In genomic region chr2:206764673-206765241, GRCh38 we compare ENCODE assay signal across 9 cellular contexts. TPM values are rescaled to one million over a fixed set of nuclear protein-coding genes. Genes with fewer than 3 reads are reported as not detected.
A peak's percentile ranks its signal among the peaks of the same experiment; 100 is the strongest.
DNase-seq lines count a peak whose midpoint lies in the region; ATAC-seq, FAIRE-seq and TF ChIP-seq lines count a peak whose summit lies in the region.
"Had no signal": no experiment of that assay in that cellular context is flagged by ENCODE, and none has a peak within 500 bp of the region (broad histone marks: within the 10 kb centered on the region; RNA-seq: fewer than 3 reads in every experiment).

No MANE protein-coding gene starts in this region.

- no TSS peak for BruUV-seq in HepG2 (replicated peaks; lab: Mats Ljungman, UMichigan)

- H3K4me3 ChIP-seq in GM08714 (ENCODE audit: low read length) = peak overlapping the region; percentile 70
- H3K4me3 ChIP-seq in HepG2 (replicated peaks in 1 of 3; ENCODE audit: insufficient read depth in 1 of 3, low read depth in 2 of 3, low read length in 3 of 3) = peak overlapping the region; percentile 77 to 84 (median 82)
- peak overlapping the region; percentile 43 to 87 (median 72) for H3K4me3 ChIP-seq in upper lobe of left lung

- peak overlapping the region; percentile 99 for H2AFZ ChIP-seq in HepG2 (ENCODE audit: low read length)

- FAIRE-seq in HepG2 (lab: Jason Lieb, UNC) = no peak

- H3K36me3 ChIP-seq in HepG2 (replicated peaks in 1 of 2; ENCODE audit: control insufficient read depth in 1 of 2, insufficient read depth in 2 of 2, low read length in 2 of 2) (peaks cover 5 to 9% of the 10 kb centered on the region in 2 experiments; a peak in 4 of 5 replicates), upper lobe of left lung (peaks cover 0 to 9% (median 2%) of the 10 kb centered on the region in 4 donors)

- peaks cover 39% of the 10 kb centered on the region for H3K4me1 Mint-ChIP-seq in activated naive CD8-positive, alpha-beta T cell treated with anti-CD3 and anti-CD28 coated beads, Interleukin-2, amount 50 U/mL, for 24 hours

- H3K9me3 Mint-ChIP-seq in activated naive CD8-positive, alpha-beta T cell treated with anti-CD3 and anti-CD28 coated beads, Interleukin-2, amount 50 U/mL, for 24 hours = no peaks in the 10 kb centered on the region

- no peak for TF ChIP-seq RAD21 in HepG2 (CRISPR knock-in tag; IDR thresholded peaks at IDR 0.05)

- H3K9me3 ChIP-seq in HepG2 (ENCODE audit: low read length) (no peaks in the 10 kb centered on the region), upper lobe of left lung (no peaks in the 10 kb centered on the region)

- ATAC-seq in HG02973 (IDR thresholded peaks at IDR 0.05; ENCODE audit: unreplicated experiment) = peak; percentile 12
- no peak for ATAC-seq in activated naive CD8-positive, alpha-beta T cell treated with anti-CD3 and anti-CD28 coated beads, Interleukin-2, amount 50 U/mL, for 24 hours
- ATAC-seq in HepG2 = peak; percentile 44
- ATAC-seq in upper lobe of left lung (ENCODE audit: low FRiP score in 2 of 2) = no peak

- H3K4me3 Mint-ChIP-seq in activated naive CD8-positive, alpha-beta T cell treated with anti-CD3 and anti-CD28 coated beads, Interleukin-2, amount 50 U/mL, for 24 hours = peak overlapping the region; percentile 95

- H3K27ac ChIP-seq in HepG2 (ENCODE audit: extremely low read length, insufficient read depth, low read length) (no peak overlapping the region), upper lobe of left lung (peak overlapping the region; percentile 82 to 90 (median 86))

- H3K9ac ChIP-seq in HepG2 (ENCODE audit: insufficient read depth, low read depth, low read length) = peak overlapping the region; percentile 90

- peak overlapping the region; percentile 98 for H3K27ac Mint-ChIP-seq in activated naive CD8-positive, alpha-beta T cell treated with anti-CD3 and anti-CD28 coated beads, Interleukin-2, amount 50 U/mL, for 24 hours

- H3K4me2 ChIP-seq in HepG2 (ENCODE audit: low read depth, low read length) = peak overlapping the region; percentile 96

- in situ Hi-C loops in HepG2 (cut with HindIII; ENCODE audit: extremely low pct_ligation_motif_present, low pct_unique_long_range_greater_than_20kb) = no loop called here

- POLR2A ChIA-PET in HepG2 (lab: Yijun Ruan, JAX) = interaction anchor here (0.8 to 1.7 kb wide), 6 partner anchors 11 to 765 kb away, joined by 3 to 9 read pairs (median 7); partner anchors contain the start of genes CREB1 and KLF7

- WGBS in HepG2 (ENCODE audit: low lambda C conversion rate) = 18% methylated on average over 8 of the region's 18 CpGs
- 8 to 10% methylated on average over 18 of the region's 18 CpGs for WGBS in upper lobe of left lung, 2 donors

- H3K4me1 ChIP-seq in HepG2 (ENCODE audit: insufficient read depth, low read length) = peaks cover 43% of the 10 kb centered on the region
- peaks cover 10 to 25% (median 15%) of the 10 kb centered on the region in 4 donors for H3K4me1 ChIP-seq in upper lobe of left lung

- H3K27me3 ChIP-seq in HepG2 (ENCODE audit: control insufficient read depth in 1 of 2, insufficient read depth in 2 of 2, low read length in 2 of 2) (no peaks in the 10 kb centered on the region; a peak in 1 of 5 replicates), upper lobe of left lung (no peaks in the 10 kb centered on the region)

- no peak for TF ChIP-seq CTCF in HepG2 (CRISPR knock-in tag; IDR thresholded peaks at IDR 0.05)
- TF ChIP-seq CTCF in upper lobe of left lung (IDR thresholded peaks at IDR 0.05) = no peak

- H3K36me3 Mint-ChIP-seq in activated naive CD8-positive, alpha-beta T cell treated with anti-CD3 and anti-CD28 coated beads, Interleukin-2, amount 50 U/mL, for 24 hours (ENCODE audit: low read depth) = peaks cover 23% of the 10 kb centered on the region

- no peak for DNase-seq in activated naive CD8-positive, alpha-beta T cell treated with anti-CD3 and anti-CD28 coated beads, Interleukin-2, amount 50 U/mL, for 24 hours
- DNase-seq in HepG2 (ENCODE audit: low spot score) (no peak), upper lobe of left lung (no peak), kidney tubule cell (ENCODE audit: low spot score) (no peak), NCI-H446 treated with DMSO at 0.1 percent for 48 hours (lab: John Stamatoyannopoulos, UW) (no peak)
- DNase-seq in activated CD4-positive, CD25-positive, alpha-beta regulatory T cell (lab: John Stamatoyannopoulos, UW) = no peak

- TF ChIP-seq POLR2A in HepG2 (IDR thresholded peaks at IDR 0.05; ENCODE audit: insufficient read depth in 1 of 2, low read depth in 2 of 2, low read length in 2 of 2) (no peak), upper lobe of left lung (IDR thresholded peaks at IDR 0.05) (no peak)

- H4K20me1 ChIP-seq in HepG2 (ENCODE audit: insufficient read depth, low read length) = peaks cover under 1% of the 10 kb centered on the region; the same call in 1 of the 2 replicates

- H3K79me2 ChIP-seq in HepG2 (ENCODE audit: insufficient read depth, low read length) = peaks cover 38% of the 10 kb centered on the region

- no peak for TF ChIP-seq EP300 in HepG2 (IDR thresholded peaks at IDR 0.05; ENCODE audit: low read depth in 2 of 2, low read length in 2 of 2)
- no peak for TF ChIP-seq EP300 in HepG2 (CRISPR knock-in tag; IDR thresholded peaks at IDR 0.05; ENCODE audit: borderline replicate concordance)
- TF ChIP-seq EP300 in upper lobe of left lung (IDR thresholded peaks at IDR 0.05) = no peak

- CTCF ChIA-PET in HepG2 (lab: Yijun Ruan, JAX; ENCODE audit: low intra/inter-chr PET ratio, low total read pairs) = no interaction called here

- H3K27me3 Mint-ChIP-seq in activated naive CD8-positive, alpha-beta T cell treated with anti-CD3 and anti-CD28 coated beads, Interleukin-2, amount 50 U/mL, for 24 hours = peaks cover 9% of the 10 kb centered on the region

- intact Hi-C loops in HepG2 (cut with micrococcal nuclease; ENCODE audit: unreplicated experiment) = loop anchor here (2.0 kb wide), 1 partner anchor 16 kb away; no protein-coding TSS in a partner anchor

RNA-seq across cellular contexts. Expression of gene MDH1B, which starts 0.4 kb away (rescaled TPM):
- 0.86 and 0.91 TPM in 2 replicates for total RNA-seq in HepG2 (2016; rRNA removed; fragmentation: Illumina TruSeq; extraction: Trizol)
- total RNA-seq in HepG2 (2016; cell fraction: cytosol; rRNA removed; fragmentation: Illumina TruSeq; extraction: Trizol; ENCODE audit: low read depth) = 0.40 and 0.53 TPM in 2 replicates
- 0.82 and 1.1 TPM in 2 replicates for total RNA-seq in HepG2 (2016; cell fraction: insoluble cytoplasmic fraction; rRNA removed; fragmentation: Illumina TruSeq; extraction: Trizol)
- total RNA-seq in HepG2 (2016; cell fraction: membrane; rRNA removed; fragmentation: Illumina TruSeq; extraction: Trizol) = 0.83 and 0.87 TPM in 2 replicates
- 0.75 and 0.99 TPM in 2 replicates for total RNA-seq in HepG2 (2016; cell fraction: nucleus; rRNA removed; fragmentation: Illumina TruSeq; extraction: Trizol)
- 0.12 and 0.17 TPM in 2 replicates for polyA plus RNA-seq in HepG2 (2011; rRNA removed)
- polyA plus RNA-seq in HepG2 (2011; cell fraction: cytosol; rRNA removed) = 0.15 and 0.21 TPM in 2 replicates
- 0.11 and 0.29 TPM in 2 replicates for polyA plus RNA-seq in HepG2 (2011; cell fraction: nucleus; rRNA removed)
- 0.41 and 0.60 TPM in 2 replicates for polyA plus RNA-seq in HepG2 (2012)
- polyA plus RNA-seq in HepG2 (2016; cell fraction: cytosol; fragmentation: Illumina TruSeq; extraction: Trizol; ENCODE audit: low read depth) = 0.83 and 1.2 TPM in 2 replicates
- polyA plus RNA-seq in HepG2 (2016; cell fraction: insoluble cytoplasmic fraction; fragmentation: Illumina TruSeq; extraction: Trizol; ENCODE audit: low read depth) = 0.97 and 0.99 TPM in 2 replicates
- polyA plus RNA-seq in HepG2 (2016; cell fraction: membrane; fragmentation: Illumina TruSeq; extraction: Trizol; ENCODE audit: low read depth) = 0.97 and 1.0 TPM in 2 replicates
- polyA plus RNA-seq in HepG2 (2016; cell fraction: nucleus; fragmentation: Illumina TruSeq; extraction: Trizol; ENCODE audit: insufficient read depth, low read depth) = 0.60 and 0.85 TPM in 2 replicates
- polyA minus RNA-seq in HepG2 (2011; rRNA and poly(A)+ RNA removed; ENCODE audit: low replicate concordance) = 0.07 and 0.26 TPM in 2 replicates
- polyA minus RNA-seq in HepG2 (2011; cell fraction: cytosol; rRNA and poly(A)+ RNA removed) = not detected in 2 replicates
- 0.39 and 1.5 TPM in 2 replicates for polyA minus RNA-seq in HepG2 (2011; cell fraction: nucleus; rRNA and poly(A)+ RNA removed)
- total RNA-seq in upper lobe of left lung = 10 to 100 TPM in 1 of 6 donors, 1 to 10 TPM in 4, under 1 TPM in 1; 0.43 to 12.7 (median 2.9) TPM

RNA-seq across cellular contexts. Expression of gene FASTKD2, which starts 0.6 kb away (rescaled TPM):
- total RNA-seq in HepG2 (2016; rRNA removed; fragmentation: Illumina TruSeq; extraction: Trizol) = 77.8 and 88.0 TPM in 2 replicates
- 6.6 and 7.0 TPM in 2 replicates for total RNA-seq in HepG2 (2016; cell fraction: cytosol; rRNA removed; fragmentation: Illumina TruSeq; extraction: Trizol; ENCODE audit: low read depth)
- total RNA-seq in HepG2 (2016; cell fraction: insoluble cytoplasmic fraction; rRNA removed; fragmentation: Illumina TruSeq; extraction: Trizol) = 80.0 and 96.1 TPM in 2 replicates
- total RNA-seq in HepG2 (2016; cell fraction: membrane; rRNA removed; fragmentation: Illumina TruSeq; extraction: Trizol) = 15.3 and 17.0 TPM in 2 replicates
- total RNA-seq in HepG2 (2016; cell fraction: nucleus; rRNA removed; fragmentation: Illumina TruSeq; extraction: Trizol) = 62.6 and 69.2 TPM in 2 replicates
- 34.9 and 41.1 TPM in 2 replicates for polyA plus RNA-seq in HepG2 (2011; rRNA removed)
- 20.1 and 29.6 TPM in 2 replicates for polyA plus RNA-seq in HepG2 (2011; cell fraction: cytosol; rRNA removed)
- polyA plus RNA-seq in HepG2 (2011; cell fraction: nucleus; rRNA removed) = 25.1 and 26.3 TPM in 2 replicates
- 23.6 and 30.2 TPM in 2 replicates for polyA plus RNA-seq in HepG2 (2012)
- 2.6 and 2.9 TPM in 2 replicates for polyA plus RNA-seq in HepG2 (2016; cell fraction: cytosol; fragmentation: Illumina TruSeq; extraction: Trizol; ENCODE audit: low read depth)
- polyA plus RNA-seq in HepG2 (2016; cell fraction: insoluble cytoplasmic fraction; fragmentation: Illumina TruSeq; extraction: Trizol; ENCODE audit: low read depth) = 50.6 and 52.6 TPM in 2 replicates
- 4.7 and 5.5 TPM in 2 replicates for polyA plus RNA-seq in HepG2 (2016; cell fraction: membrane; fragmentation: Illumina TruSeq; extraction: Trizol; ENCODE audit: low read depth)
- 45.2 and 50.4 TPM in 2 replicates for polyA plus RNA-seq in HepG2 (2016; cell fraction: nucleus; fragmentation: Illumina TruSeq; extraction: Trizol; ENCODE audit: insufficient read depth, low read depth)
- 21.8 and 23.8 TPM in 2 replicates for polyA minus RNA-seq in HepG2 (2011; rRNA and poly(A)+ RNA removed; ENCODE audit: low replicate concordance)
- 21.4 and 22.1 TPM in 2 replicates for polyA minus RNA-seq in HepG2 (2011; cell fraction: cytosol; rRNA and poly(A)+ RNA removed)
- polyA minus RNA-seq in HepG2 (2011; cell fraction: nucleus; rRNA and poly(A)+ RNA removed) = 83.3 and 85.7 TPM in 2 replicates
- 10 to 100 TPM; 10.7 to 32.8 (median 21.1) TPM for total RNA-seq in upper lobe of left lung

RNA-seq across cellular contexts. Expression of gene DYTN, which starts 46.6 kb away (rescaled TPM):
- not detected in 2 replicates for total RNA-seq in HepG2 (2016; rRNA removed; fragmentation: Illumina TruSeq; extraction: Trizol)
- not detected in 2 replicates for total RNA-seq in HepG2 (2016; cell fraction: cytosol; rRNA removed; fragmentation: Illumina TruSeq; extraction: Trizol; ENCODE audit: low read depth)
- total RNA-seq in HepG2 (2016; cell fraction: insoluble cytoplasmic fraction; rRNA removed; fragmentation: Illumina TruSeq; extraction: Trizol) = not detected in 2 replicates
- not detected in 2 replicates for total RNA-seq in HepG2 (2016; cell fraction: membrane; rRNA removed; fragmentation: Illumina TruSeq; extraction: Trizol)
- total RNA-seq in HepG2 (2016; cell fraction: nucleus; rRNA removed; fragmentation: Illumina TruSeq; extraction: Trizol) = not detected in 2 replicates
- polyA plus RNA-seq in HepG2 (2011; rRNA removed) = not detected in 2 replicates
- polyA plus RNA-seq in HepG2 (2011; cell fraction: cytosol; rRNA removed) = not detected in 2 replicates
- polyA plus RNA-seq in HepG2 (2011; cell fraction: nucleus; rRNA removed) = not detected in 2 replicates
- not detected in 2 replicates for polyA plus RNA-seq in HepG2 (2012)
- polyA plus RNA-seq in HepG2 (2016; cell fraction: cytosol; fragmentation: Illumina TruSeq; extraction: Trizol; ENCODE audit: low read depth) = not detected in 2 replicates
- polyA plus RNA-seq in HepG2 (2016; cell fraction: insoluble cytoplasmic fraction; fragmentation: Illumina TruSeq; extraction: Trizol; ENCODE audit: low read depth) = not detected in 2 replicates
- not detected in 2 replicates for polyA plus RNA-seq in HepG2 (2016; cell fraction: membrane; fragmentation: Illumina TruSeq; extraction: Trizol; ENCODE audit: low read depth)
- polyA plus RNA-seq in HepG2 (2016; cell fraction: nucleus; fragmentation: Illumina TruSeq; extraction: Trizol; ENCODE audit: insufficient read depth, low read depth) = not detected in 2 replicates
- not detected in 2 replicates for polyA minus RNA-seq in HepG2 (2011; rRNA and poly(A)+ RNA removed; ENCODE audit: low replicate concordance)
- not detected in 2 replicates for polyA minus RNA-seq in HepG2 (2011; cell fraction: cytosol; rRNA and poly(A)+ RNA removed)
- polyA minus RNA-seq in HepG2 (2011; cell fraction: nucleus; rRNA and poly(A)+ RNA removed) = not detected in 2 replicates
- not detected for total RNA-seq in upper lobe of left lung
- total RNA-seq: activated CD8-positive, alpha-beta memory T cell treated with anti-CD3 and anti-CD28 coated beads for 36 hours had no signal

Comparison
In these comparisons a context has a peak if more than half of its experiments do, and no peak if none do; other contexts are left out.
1. ATAC-seq: peak in HG02973 (single experiment) and HepG2 (single experiment); none in activated naive CD8-positive, alpha-beta T cell treated with anti-CD3 and anti-CD28 coated beads, Interleukin-2, amount 50 U/mL, for 24 hours (single experiment) and upper lobe of left lung (0 of 2).
2. Peak in every context shown above with its lines, with median percentiles within 50 percentile points of each other: H3K4me3 ChIP-seq.